In genomic region chr1:54548389-54549044, GRCh38 we compare ENCODE assay signal across 12 cellular contexts. TPM values are rescaled to one million over a fixed set of nuclear protein-coding genes. Genes with fewer than 3 reads are reported as not detected.
A peak's percentile ranks its signal among the peaks of the same experiment; 100 is the strongest.
DNase-seq lines count a peak whose midpoint lies in the region; ATAC-seq, FAIRE-seq and TF ChIP-seq lines count a peak whose summit lies in the region.
"Had no signal": no experiment of that assay in that cellular context is flagged by ENCODE, and none has a peak within 500 bp of the region (broad histone marks: within the 10 kb centered on the region; RNA-seq: fewer than 3 reads in every experiment).

No MANE protein-coding gene starts in this region.

- no peak overlapping the region for H3K56ac ChIP-seq in H1 (replicated peaks; ENCODE audit: insufficient read length, low read depth, low read length)

- 0 out of 2 replicates have a peak, but pooled peaks cover 2% of the 10 kb centered on the region for H3F3A ChIP-seq in GM23338 (replicated peaks; ENCODE audit: low read depth)

- TF ChIP-seq POLR2A in H1 (IDR thresholded peaks at IDR 0.05; ENCODE audit: control extremely low read depth in 1 of 2, low read depth in 2 of 2, low read length in 2 of 2) = no peak

- H4K20me1 ChIP-seq in GM23338 (replicated peaks; ENCODE audit: insufficient read depth) (no peaks in the 10 kb centered on the region), H1 (replicated peaks in 1 of 2; ENCODE audit: control insufficient read depth in 1 of 2, insufficient read depth in 2 of 2, low read length in 2 of 2) (no peaks in the 10 kb centered on the region)

- no peaks in the 10 kb centered on the region for H3K27me3 ChIP-seq in GM23338 (ENCODE audit: insufficient read depth)
- no peaks in the 10 kb centered on the region for H3K27me3 ChIP-seq in H1 (replicated peaks in 1 of 4; ENCODE audit: control insufficient read depth in 3 of 4, extremely low read depth in 1 of 4, insufficient read depth in 3 of 4, low read length in 3 of 4)
- H3K27me3 ChIP-seq in lung (ENCODE audit: control insufficient read depth, insufficient read depth) = no peaks in the 10 kb centered on the region
- no peaks in the 10 kb centered on the region for H3K27me3 ChIP-seq in subcutaneous abdominal adipose tissue (ENCODE audit: control insufficient read depth in 5 of 5, insufficient read depth in 4 of 5, low read length in 5 of 5)

- H3K36me3 ChIP-seq in GM23338 (ENCODE audit: insufficient read depth) (no peaks in the 10 kb centered on the region), H1 (ENCODE audit: control insufficient read depth in 2 of 4, insufficient read depth in 4 of 4, low read length in 3 of 4) (no peaks in the 10 kb centered on the region), lung (ENCODE audit: control insufficient read depth in 2 of 2, insufficient read depth in 2 of 2, low read length in 2 of 2) (no peaks in the 10 kb centered on the region), subcutaneous abdominal adipose tissue (ENCODE audit: control insufficient read depth in 5 of 5, insufficient read depth in 5 of 5, low read length in 5 of 5) (no peaks in the 10 kb centered on the region)

- no peaks in the 10 kb centered on the region for H3K9me2 ChIP-seq in GM23338 (ENCODE audit: insufficient read depth)

- WGBS in H1 (ENCODE audit: extremely low coverage in 1 of 2, insufficient coverage in 1 of 2, insufficient read length in 1 of 2, insufficient replicate concordance in 2 of 2, low coverage in 1 of 2, low lambda C conversion rate in 2 of 2, missing lambda C conversion rate in 1 of 2), 2 experiments = 76% methylated on average over 12 of the region's 13 CpGs; no CpG with 5 or more reads in 1 of the 2 experiments
- 54 to 56% methylated on average over 13 of the region's 13 CpGs for WGBS in lung, 2 donors

- H3K9me3 ChIP-seq in H1 (ENCODE audit: insufficient read depth in 2 of 2, low read depth in 1 of 2, low read length in 1 of 2) = no peaks in the 10 kb centered on the region
- H3K9me3 ChIP-seq in lung (ENCODE audit: control insufficient read depth in 2 of 2, insufficient read depth in 1 of 2, low read length in 1 of 2) = no peaks in the 10 kb centered on the region
- no peaks in the 10 kb centered on the region for H3K9me3 ChIP-seq in subcutaneous abdominal adipose tissue (ENCODE audit: control insufficient read depth in 5 of 5, low read length in 5 of 5)

- no peaks in the 10 kb centered on the region for H3K36me3 Mint-ChIP-seq in GM23338 (ENCODE audit: low read depth)
- H3K36me3 Mint-ChIP-seq: activated naive CD8-positive, alpha-beta T cell; natural killer cell treated with Interleukin-12 subunit alpha and Interleukin-12 subunit beta and Interleukin-15 and Interleukin-18, amount 100 ng/mL, for 72 hours had no signal

- H3K4me3 ChIP-seq in GM23338 (no peak overlapping the region), H1 (ENCODE audit: extremely low read depth in 1 of 4, insufficient read depth in 2 of 4, low read depth in 3 of 4, low read length in 4 of 4) (no peak overlapping the region), lung (no peak overlapping the region), subcutaneous abdominal adipose tissue (ENCODE audit: low read depth in 1 of 5, low read length in 5 of 5) (peak overlapping the region in 3 of 5 donors; percentile 11 to 45 (median 13))

- no peak overlapping the region for H4K5ac ChIP-seq in H1 (ENCODE audit: insufficient read length, low read depth, low read length)

- H3K27me3 Mint-ChIP-seq in GM23338 (ENCODE audit: insufficient read depth, low read depth, poor library complexity) = peaks cover 15% of the 10 kb centered on the region
- H3K27me3 Mint-ChIP-seq: activated naive CD8-positive, alpha-beta T cell; natural killer cell treated with Interleukin-12 subunit alpha and Interleukin-12 subunit beta and Interleukin-15 and Interleukin-18, amount 100 ng/mL, for 72 hours had no signal

- H4K91ac ChIP-seq in H1 (replicated peaks; ENCODE audit: insufficient read length, low read length) = peak overlapping the region; percentile 26

- no peak overlapping the region for H2BK20ac ChIP-seq in H1 (ENCODE audit: low read length)

- H3K4me1 Mint-ChIP-seq in GM23338 = peaks cover 21% of the 10 kb centered on the region

- peaks cover 2% of the 10 kb centered on the region; the same call in 1 of the 2 replicates for H3K79me1 ChIP-seq in H1 (ENCODE audit: low read depth, low read length)

- H3K23me2 ChIP-seq in H1 (ENCODE audit: low read depth, low read length) = no peaks in the 10 kb centered on the region

- H3K14ac ChIP-seq in H1 (ENCODE audit: insufficient read length) = no peak overlapping the region

- CTCF ChIA-PET in H1 (lab: Charles Lee; ENCODE audit: partially characterized antibody) = interaction anchor here (0.5 to 4.7 kb wide), 22 partner anchors 9 to 464 kb away, joined by 3 to 19 read pairs (median 4); no protein-coding TSS in a partner anchor

- no peak for FAIRE-seq in H1 (lab: Jason Lieb, UNC)

- H3K4me1 ChIP-seq in GM23338 (ENCODE audit: insufficient read depth) = peaks cover 11% of the 10 kb centered on the region
- peaks cover 0 to 10% (median 6%) of the 10 kb centered on the region in 4 experiments; a peak in 6 of 7 replicates for H3K4me1 ChIP-seq in H1 (replicated peaks in 1 of 4; ENCODE audit: control insufficient read depth in 3 of 4, insufficient read depth in 4 of 4, low read length in 3 of 4)
- peaks cover 0 to 7% of the 10 kb centered on the region in 2 donors for H3K4me1 ChIP-seq in lung (ENCODE audit: control insufficient read depth in 2 of 2, insufficient read depth in 2 of 2, low read length in 2 of 2)
- peaks cover 0 to 17% (median 14%) of the 10 kb centered on the region in 5 donors for H3K4me1 ChIP-seq in subcutaneous abdominal adipose tissue (ENCODE audit: control insufficient read depth in 5 of 5, insufficient read depth in 5 of 5, low read length in 5 of 5)

- TF ChIP-seq CTCF in GM23338 (conservative IDR thresholded peaks at IDR 0.05; ENCODE audit: low read depth in 2 of 2) (no peak), H1 (IDR thresholded peaks at IDR 0.05; ENCODE audit: control extremely low read depth in 1 of 3, insufficient read depth in 1 of 3, low read depth in 1 of 3, low read length in 3 of 3) (no peak), lung (IDR thresholded peaks at IDR 0.05; ENCODE audit: control extremely low read depth, extremely low read depth) (no peak)

- no peak overlapping the region for H2BK5ac ChIP-seq in H1 (ENCODE audit: low read depth, low read length)

- H3K27ac Mint-ChIP-seq in GM23338 = no peak overlapping the region
- H3K27ac Mint-ChIP-seq: activated naive CD8-positive, alpha-beta T cell; natural killer cell treated with Interleukin-12 subunit alpha and Interleukin-12 subunit beta and Interleukin-15 and Interleukin-18, amount 100 ng/mL, for 72 hours had no signal

- H2BK120ac ChIP-seq in H1 (replicated peaks; ENCODE audit: low read depth, low read length) = no peak overlapping the region

- H3K9me3 Mint-ChIP-seq in GM23338 = no peaks in the 10 kb centered on the region
- H3K9me3 Mint-ChIP-seq: natural killer cell treated with Interleukin-12 subunit alpha and Interleukin-12 subunit beta and Interleukin-15 and Interleukin-18, amount 100 ng/mL, for 72 hours had no signal

- no peak overlapping the region for H3K9ac ChIP-seq in H1 (replicated peaks in 1 of 4; ENCODE audit: extremely low read depth in 1 of 4, low read depth in 3 of 4, low read length in 3 of 4)
- H3K9ac ChIP-seq in subcutaneous abdominal adipose tissue (ENCODE audit: low read length in 5 of 5) = no peak overlapping the region

- no peak overlapping the region for H4K8ac ChIP-seq in H1 (ENCODE audit: extremely low read depth, insufficient read depth, low read length)

- H3K23ac ChIP-seq in H1 (ENCODE audit: insufficient read length) = no peak overlapping the region

- no peak overlapping the region for H3K4ac ChIP-seq in H1 (replicated peaks; ENCODE audit: insufficient read length, low read depth, low read length)

- H2AK5ac ChIP-seq in H1 (ENCODE audit: low read depth, low read length) = no peak overlapping the region

- DNase-seq in GM23338 (ENCODE audit: low spot score) = no peak
- DNase-seq in H1 (ENCODE audit: low read depth in 1 of 2, low spot score in 2 of 2) = no peak
- no peak for DNase-seq in lung (ENCODE audit: low spot score)
- DNase-seq in NCI-H446 (lab: John Stamatoyannopoulos, UW) = no peak
- no peak for DNase-seq in SW 1271 (lab: John Stamatoyannopoulos, UW)
- DNase-seq: stimulated activated CD4-positive, alpha-beta T cell treated with anti-CD3 and anti-CD28 coated beads, Interleukin-2, amount 100 ng/mL, for 24 hours; stimulated activated naive CD8-positive, alpha-beta T cell treated with anti-CD3 and anti-CD28 coated beads, Interleukin-15, Interleukin-2, amounts not matched to agents 100 U/mL and 50 U/mL, for 24 hours had no signal

- H2BK12ac ChIP-seq in H1 (ENCODE audit: low read depth, low read length) = peak overlapping the region; percentile 71; the same call in 1 of the 2 replicates

- peak overlapping the region; percentile 60 for H3K4me2 ChIP-seq in GM23338
- H3K4me2 ChIP-seq in H1 (ENCODE audit: insufficient read depth in 1 of 2, low read depth in 2 of 2, low read length in 2 of 2) = no peak overlapping the region

- 0 out of 2 replicates have a peak overlapping the region, but pooled peaks have one; percentile 43 for H2AFZ ChIP-seq in GM23338
- no peak overlapping the region for H2AFZ ChIP-seq in H1 (ENCODE audit: low read length)

- no peak for TF ChIP-seq RAD21 in H1 (IDR thresholded peaks at IDR 0.05 in 1 of 2, conservative IDR thresholded peaks at IDR 0.05 in 1 of 2; ENCODE audit: low read depth in 2 of 2, low read length in 2 of 2)

- H3K27ac ChIP-seq in GM23338 (ENCODE audit: low read depth) = no peak overlapping the region
- H3K27ac ChIP-seq in H1 (ENCODE audit: low read depth, low read length) = no peak overlapping the region
- peak overlapping the region; percentile 21 to 93 for H3K27ac ChIP-seq in lung (ENCODE audit: low read depth in 1 of 2, low read length in 1 of 2)
- no peak overlapping the region for H3K27ac ChIP-seq in subcutaneous abdominal adipose tissue (ENCODE audit: low read depth, low read length)

- H3K79me2 ChIP-seq in GM23338 (replicated peaks; ENCODE audit: insufficient read depth) (no peaks in the 10 kb centered on the region), H1 (ENCODE audit: control insufficient read depth in 1 of 2, insufficient read depth in 2 of 2, low read length in 2 of 2) (no peaks in the 10 kb centered on the region)

- H2BK15ac ChIP-seq in H1 (ENCODE audit: low read length) = no peak overlapping the region

- no peak for ATAC-seq in GM23338
- no peak for ATAC-seq in lung (ENCODE audit: insufficient read depth, low FRiP score)
- no peak for ATAC-seq in HG03565 (IDR thresholded peaks at IDR 0.05; ENCODE audit: unreplicated experiment)
- no peak for ATAC-seq in GM21360 (IDR thresholded peaks at IDR 0.05; ENCODE audit: unreplicated experiment)

- no peak for TF ChIP-seq EP300 in H1 (IDR thresholded peaks at IDR 0.05; ENCODE audit: borderline replicate concordance in 1 of 2, low read depth in 2 of 2, low read length in 2 of 2)

- H3K18ac ChIP-seq in H1 (ENCODE audit: extremely low read depth, low read length) = peak overlapping the region; percentile 93; the same call in 1 of the 2 replicates

- POLR2A ChIA-PET in H1 (lab: Charles Lee; ENCODE audit: partially characterized antibody) = interaction anchor here (0.9 to 2.2 kb wide), 6 partner anchors 11 to 206 kb away, joined by 3 to 9 read pairs (median 3); partner anchors contain the start of gene SSBP3

- H3K4me3 Mint-ChIP-seq in GM23338 = no peak overlapping the region
- H3K4me3 Mint-ChIP-seq: activated naive CD8-positive, alpha-beta T cell; natural killer cell treated with Interleukin-12 subunit alpha and Interleukin-12 subunit beta and Interleukin-15 and Interleukin-18, amount 100 ng/mL, for 72 hours had no signal

RNA-seq across cellular contexts. Expression of gene ACOT11, which starts 0.5 kb away (rescaled TPM):
- total RNA-seq in GM23338 (2014; rRNA removed; shearing (Covaris generic)) = 2.7 and 3.7 TPM in 2 replicates
- polyA plus RNA-seq in GM23338 (2016; fragmentation: Nextera tagmentation; extraction: Ambion mirVana) (1.6 and 2.0 TPM in 2 replicates), H1 (2011; rRNA removed) (4.5 and 5.6 TPM in 2 replicates), lung (1 to 10 TPM; 2.8 to 3.7 TPM)
- 3.5 and 3.8 TPM in 2 replicates for total RNA-seq in H1 (2021; fragmentation: NEBNext Ultra II Directional; extraction: Animal tissue kit (Norgen Biotek cat#: 25700))
- 4.2 TPM for polyA plus RNA-seq in H1 (2011; cell fraction: cytosol; rRNA removed)
- 9.9 TPM for polyA plus RNA-seq in H1 (2011; cell fraction: nucleus; rRNA removed)
- polyA plus RNA-seq in H1 (2012, experiment 1 of 2) = 2.9 to 4.1 TPM (median 3.4 TPM) in 4 replicates
- polyA plus RNA-seq in H1 (2012, experiment 2 of 2) = 3.2 TPM
- polyA plus RNA-seq in H1 (2013, experiment 1 of 2) = 2.8 TPM
- polyA plus RNA-seq in H1 (2013, experiment 2 of 2) = 2.5 TPM
- 6.1 and 6.3 TPM in 2 replicates for polyA minus RNA-seq in H1 (2011; rRNA and poly(A)+ RNA removed)
- polyA minus RNA-seq in H1 (2011; cell fraction: cytosol; rRNA and poly(A)+ RNA removed) = 1.8 TPM
- polyA minus RNA-seq in H1 (2011; cell fraction: nucleus; rRNA and poly(A)+ RNA removed) = 8.7 TPM
- total RNA-seq in lung = 10 to 100 TPM; 12.2 to 13.5 TPM

Comparison
In these comparisons a context has a peak if more than half of its experiments do, and no peak if none do; other contexts are left out.
1. H3K27ac ChIP-seq: peak in lung (2 of 2); none in GM23338 (single experiment), H1 (single experiment) and subcutaneous abdominal adipose tissue (single experiment).
2. H3K4me3 ChIP-seq: peak in subcutaneous abdominal adipose tissue (3 of 5); none in GM23338 (single experiment), H1 (0 of 4) and lung (single experiment).